Comparison of ENCODE assay signal across 4 cellular contexts in the genomic region with DNA sequence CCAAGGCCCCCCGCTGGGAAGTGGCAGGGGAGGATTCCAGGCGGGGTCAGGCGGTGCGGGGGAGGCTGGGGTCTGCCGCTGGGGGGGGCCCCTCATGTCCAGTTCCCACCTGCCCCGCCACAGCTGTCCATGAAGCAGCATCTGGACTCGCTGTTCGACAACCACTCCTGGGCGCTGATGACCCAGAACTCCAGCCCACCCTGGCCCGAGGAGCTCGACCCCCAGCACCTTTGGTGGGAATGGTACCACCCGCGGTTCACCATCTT. TPM values are rescaled to one million over a fixed set of nuclear protein-coding genes. Genes with fewer than 3 reads are reported as not detected.
"Had no signal": no experiment of that assay in that cellular context is flagged by ENCODE, and none has a peak within 500 bp of the region (broad histone marks: within the 10 kb centered on the region; RNA-seq: fewer than 3 reads in every experiment).

No MANE protein-coding gene starts in this region.

RNA-seq across cellular contexts. Expression of a gene that starts 7.1 kb away (rescaled TPM):
- total RNA-seq: LHCN-M2, MCF 10A, NCI-H460 had no signal

RNA-seq across cellular contexts. Expression of a gene that starts 11.1 kb away (rescaled TPM):
- total RNA-seq: MCF 10A, NCI-H460 had no signal

RNA-seq across cellular contexts. Expression of a gene that starts 14.6 kb away (rescaled TPM):
- total RNA-seq: LHCN-M2, MCF 10A had no signal

RNA-seq across cellular contexts. Expression of a gene that starts 24.9 kb away (rescaled TPM):
- total RNA-seq: LHCN-M2, M059J, MCF 10A, NCI-H460 had no signal

RNA-seq across cellular contexts. Expression of a gene that starts 44.5 kb away (rescaled TPM):
- total RNA-seq: MCF 10A had no signal
